31 cellular contexts compared by ENCODE assay signal in the genomic region with DNA sequence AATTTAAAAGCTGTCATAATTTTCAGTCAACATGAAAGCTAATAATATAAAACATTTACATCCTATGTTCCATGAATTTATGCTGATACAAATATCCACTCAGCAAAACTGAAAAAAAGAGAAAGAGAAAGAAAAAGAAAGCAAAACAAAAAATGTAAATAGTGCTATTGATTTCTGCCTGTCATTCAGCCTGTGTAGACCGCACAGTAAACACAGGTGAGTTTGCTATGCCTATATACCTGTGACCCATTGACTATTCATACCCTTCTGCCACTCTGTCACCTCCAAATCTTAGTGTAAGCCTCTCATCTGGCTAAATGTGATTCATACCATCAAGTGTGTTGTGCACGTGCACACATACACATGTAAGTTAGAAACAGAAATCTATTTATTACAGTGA.
"Had no signal": no experiment of that assay in that cellular context is flagged by ENCODE, and none has a peak within 500 bp of the region (broad histone marks: within the 10 kb centered on the region; RNA-seq: fewer than 3 reads in every experiment).

No MANE protein-coding gene starts in this region.

- DNase-seq: activated B cell treated with CpG ODN at 0.5 μM for 24 hours; activated CD4-positive, alpha-beta memory T cell treated with anti-CD3 and anti-CD28 coated beads, Interleukin-2, amount 10 ng/mL, durations not matched to agents 7 days and 5 days; activated CD4-positive, alpha-beta T cell treated with anti-CD3 and anti-CD28 coated beads for 4 hours; activated CD4-positive, alpha-beta T cell treated with anti-CD3 and anti-CD28 coated beads, Interleukin-2, amount 50 U/mL, for 1 hour; activated CD4-positive, CD25-positive, alpha-beta regulatory T cell treated with anti-CD3 and anti-CD28 coated beads, Interleukin-2, amount 50 U/mL, for 72 hours; activated CD8-positive, alpha-beta memory T cell treated with anti-CD3 and anti-CD28 coated beads for 24 hours; activated CD8-positive, alpha-beta memory T cell treated with anti-CD3 and anti-CD28 coated beads, Interleukin-2, amount 10 ng/mL, durations not matched to agents 7 days and 5 days; activated CD8-positive, alpha-beta memory T cell treated with anti-CD3 and anti-CD28 coated beads, Interleukin-2, amount 50 U/mL, for 48 hours; activated effector memory CD4-positive, alpha-beta T cell treated with Interleukin-2 at 50 U/mL for 16 hours; activated naive CD4-positive, alpha-beta T cell treated with anti-CD3 and anti-CD28 coated beads, Interleukin-2, amount 10 ng/mL, durations not matched to agents 7 days and 5 days; activated naive CD8-positive, alpha-beta T cell treated with anti-CD3 and anti-CD28 coated beads, Interleukin-2, amount 50 U/mL, for 24 hours; activated T-cell treated with anti-CD3 and anti-CD28 coated beads, Interleukin-2, amount 50 U/mL, for 48 hours; anterior cingulate cortex; caudate nucleus; cerebellar nuclear complex; NCI-H1092 treated with DMSO at 0.1 percent for 48 hours; NCI-H1417; NCI-H146; NCI-H187; NCI-H2081 treated with DMSO at 0.1 percent for 48 hours; NCI-H345; NCI-H69; NCI-H82; Right ventricle myocardium superior; SW 1271; T-helper 1 cell; T-helper 2 cell; T-helper 9 cell had no signal

- FAIRE-seq: bronchial epithelial cell had no signal

- H3K27ac ChIP-seq: KMS-11, VCaP had no signal

- ATAC-seq: activated CD8-positive, alpha-beta memory T cell treated with anti-CD3 and anti-CD28 coated beads, Interleukin-2, amount 10 ng/mL, durations not matched to agents 7 days and 5 days; activated naive CD8-positive, alpha-beta T cell treated with anti-CD3 and anti-CD28 coated beads, Interleukin-2, amount 50 U/mL, for 24 hours had no signal
